ENCODE assay signal across 1 cellular context in genomic region chr6:112043032-112044007, GRCh38.
A peak's percentile ranks its signal among the peaks of the same experiment; 100 is the strongest.
TF ChIP-seq lines count a peak whose summit lies in the region.

No MANE protein-coding gene starts in this region.

TF ChIP-seq in HepG2, 621 proteins besides CTCF, POLR2A, EP300 and RAD21 (continued from another document):
- peak; percentile 19; the same call in 1 of the 2 replicates for TF ChIP-seq IKZF5 (CRISPR knock-in tag; IDR thresholded peaks at IDR 0.05)
- no peak for TF ChIP-seq NRL (CRISPR knock-in tag; IDR thresholded peaks at IDR 0.05; ENCODE audit: borderline replicate concordance)
- no peak for TF ChIP-seq THAP7 (CRISPR knock-in tag; IDR thresholded peaks at IDR 0.05)
- peak; percentile 86; the same call in 1 of the 2 replicates for TF ChIP-seq ZNF136 (CRISPR knock-in tag; IDR thresholded peaks at IDR 0.05; ENCODE audit: low read depth)
- no peak for TF ChIP-seq SRY (CRISPR knock-in tag; IDR thresholded peaks at IDR 0.05)
- peak; percentile 54 for TF ChIP-seq ZNF687 (CRISPR knock-in tag; IDR thresholded peaks at IDR 0.05)
- TF ChIP-seq ZBTB26 (CRISPR knock-in tag; IDR thresholded peaks at IDR 0.05; ENCODE audit: borderline replicate concordance), result peak; percentile 88
- TF ChIP-seq THAP9 (CRISPR knock-in tag; IDR thresholded peaks at IDR 0.05; ENCODE audit: borderline replicate concordance), result no peak
- peak; percentile 30; the same call in 1 of the 2 replicates for TF ChIP-seq FOSL2 (CRISPR knock-in tag; IDR thresholded peaks at IDR 0.05)
- 0 out of 2 replicates have a peak, but pooled peaks have one; percentile 36 for TF ChIP-seq ELF1 (CRISPR knock-in tag; IDR thresholded peaks at IDR 0.05)
- TF ChIP-seq GFI1 (CRISPR knock-in tag; IDR thresholded peaks at IDR 0.05; ENCODE audit: borderline replicate concordance), result 0 out of 2 replicates have a peak, but pooled peaks have one; percentile 54
- TF ChIP-seq ZNF564 (CRISPR knock-in tag; IDR thresholded peaks at IDR 0.05), result no peak
- TF ChIP-seq ZBTB33 (CRISPR knock-in tag; IDR thresholded peaks at IDR 0.05), result peak; percentile 20; the same call in 1 of the 2 replicates
- TF ChIP-seq ZBTB25 (CRISPR knock-in tag; IDR thresholded peaks at IDR 0.05), result peak; percentile 14; the same call in 1 of the 2 replicates
- TF ChIP-seq FOXC1 (CRISPR knock-in tag; IDR thresholded peaks at IDR 0.05; ENCODE audit: borderline replicate concordance), result peak; percentile 80; the same call in 1 of the 2 replicates
- TF ChIP-seq ZNF430 (CRISPR knock-in tag; IDR thresholded peaks at IDR 0.05), result 0 out of 2 replicates have a peak, but pooled peaks have one; percentile 49
- TF ChIP-seq WIZ (CRISPR knock-in tag; IDR thresholded peaks at IDR 0.05), result 0 out of 2 replicates have a peak, but pooled peaks have one; percentile 9
- peak; percentile 63 for TF ChIP-seq SALL1 (CRISPR knock-in tag; IDR thresholded peaks at IDR 0.05)
- TF ChIP-seq CREB1 (IDR thresholded peaks at IDR 0.05), result 0 out of 2 replicates have a peak, but pooled peaks have one; percentile 17
- TF ChIP-seq CREB1 (CRISPR knock-in tag; IDR thresholded peaks at IDR 0.05), result peak; percentile 51
